In the genomic region with DNA sequence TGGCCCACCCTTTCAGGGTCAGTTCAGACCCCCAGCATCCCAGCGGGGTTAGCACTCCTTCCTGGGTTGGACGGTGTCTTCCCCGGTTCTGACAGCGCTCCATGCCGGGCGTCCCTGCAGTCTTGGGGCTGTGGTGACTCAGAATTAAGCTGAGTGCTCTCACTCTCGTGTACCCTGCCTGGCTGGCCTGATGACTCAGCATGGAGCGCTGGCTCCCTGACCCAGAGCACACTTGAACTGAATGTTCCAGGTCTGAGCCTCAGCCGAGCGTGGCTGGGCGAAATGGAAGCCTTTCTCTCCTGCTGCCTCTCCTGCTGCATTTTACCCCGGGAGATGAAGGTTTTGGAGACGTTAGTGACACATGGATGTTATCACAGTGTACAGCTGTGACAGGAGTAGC, we compare ENCODE assay signal across 8 cellular contexts. TPM values are rescaled to one million over a fixed set of nuclear protein-coding genes. Genes with fewer than 3 reads are reported as not detected.
DNase-seq lines count a peak whose midpoint lies in the region; ATAC-seq and TF ChIP-seq lines count a peak whose summit lies in the region.

No MANE protein-coding gene starts in this region.

- no peaks in the 10 kb centered on the region for H3K27me3 ChIP-seq in lower lobe of right lung (ENCODE audit: low read depth)

- ATAC-seq in lower lobe of right lung: peak; percentile 92 to 93
- ATAC-seq in GM19351 (IDR thresholded peaks at IDR 0.05; ENCODE audit: unreplicated experiment): no peak

- in situ Hi-C loops in Caki2 (cut with HindIII; ENCODE audit: low pct_unique_long_range_greater_than_20kb, low sequenced_read_pairs): no loop called here

- H3K4me3 ChIP-seq in NB4 (ENCODE audit: low read depth, low read length): no peak overlapping the region
- H3K4me3 ChIP-seq in coronary artery: peak overlapping the region; percentile 62
- no peak overlapping the region for H3K4me3 ChIP-seq in lower lobe of right lung

- no peaks in the 10 kb centered on the region for H3K9me3 ChIP-seq in lower lobe of right lung

- peak; percentile 75 for DNase-seq in Caki2 (ENCODE audit: low read depth)
- peak; percentile 56 for DNase-seq in NB4 (ENCODE audit: low read depth)
- peak; percentile 93 for DNase-seq in coronary artery (ENCODE audit: low spot score)
- DNase-seq in lower lobe of right lung: peak; percentile 83
- DNase-seq in ureter (ENCODE audit: low spot score): peak; percentile 87
- no peak for DNase-seq in NCI-H2081 (lab: John Stamatoyannopoulos, UW)
- DNase-seq in NCI-H1694 treated with DMSO at 0.1 percent for 48 hours (lab: John Stamatoyannopoulos, UW): no peak

- H3K36me3 ChIP-seq in lower lobe of right lung: peaks cover 14% of the 10 kb centered on the region

- no peak for TF ChIP-seq POLR2A in NB4 (IDR thresholded peaks at IDR 0.05; ENCODE audit: extremely low read depth, insufficient read length)

- peaks cover 79% of the 10 kb centered on the region for H3K4me1 ChIP-seq in lower lobe of right lung

- peak overlapping the region; percentile 95 to 99 for H3K27ac ChIP-seq in coronary artery
- H3K27ac ChIP-seq in lower lobe of right lung: peak overlapping the region; percentile 70

- TF ChIP-seq CTCF in NB4 (IDR thresholded peaks at IDR 0.05; ENCODE audit: low read depth, low read length): no peak
- no peak for TF ChIP-seq CTCF in coronary artery (IDR thresholded peaks at IDR 0.05)
- no peak for TF ChIP-seq CTCF in lower lobe of right lung (IDR thresholded peaks at IDR 0.05)

- intact Hi-C loops in lower lobe of right lung (cut with DNase I): no loop called here

RNA-seq across cellular contexts. Expression of a gene that starts 7.1 kb away (rescaled TPM):
- 10.9 and 18.5 TPM in 2 replicates for total RNA-seq in Caki2 (2014; rRNA removed; shearing (Covaris generic); ENCODE audit: low replicate concordance)
- 30.2 TPM for total RNA-seq in lower lobe of right lung
- 46.4 TPM for total RNA-seq in ureter

Comparison
In these comparisons a context has a peak if more than half of its experiments do, and no peak if none do; other contexts are left out.
1. DNase-seq: peak in Caki2 (single experiment), NB4 (single experiment), coronary artery (single experiment), lower lobe of right lung (single experiment) and ureter (single experiment); none in NCI-H2081 (0 of 2) and NCI-H1694 treated with DMSO at 0.1 percent for 48 hours (single experiment).